ENCODE assay signal across 26 cellular contexts in the genomic region with DNA sequence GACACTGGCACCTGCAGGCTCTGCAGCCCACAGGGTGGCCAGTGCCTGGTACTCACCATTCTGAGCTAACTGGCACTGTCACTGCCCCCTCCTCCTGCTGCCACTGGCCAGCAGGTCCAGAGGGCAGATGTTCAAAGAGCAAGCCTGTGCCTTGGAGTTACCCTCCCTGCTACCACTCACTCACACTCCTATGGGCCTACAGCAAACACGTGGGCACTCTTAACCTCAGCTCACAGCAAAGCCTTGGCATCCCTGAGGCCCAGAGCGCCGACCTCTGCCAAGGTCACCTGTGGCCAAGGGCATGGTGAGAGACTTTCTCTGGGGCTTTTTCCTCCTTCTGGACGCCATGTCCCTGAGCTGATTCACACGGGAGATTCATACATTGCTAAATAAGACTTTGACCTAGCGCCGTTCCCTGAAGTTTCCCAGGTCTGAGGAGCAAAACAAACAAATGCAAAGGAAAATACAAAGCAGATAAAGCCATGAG.
"Had no signal": no experiment of that assay in that cellular context is flagged by ENCODE, and none has a peak within 500 bp of the region (broad histone marks: within the 10 kb centered on the region; RNA-seq: fewer than 3 reads in every experiment).

No MANE protein-coding gene starts in this region.

- H3K9me3 ChIP-seq: MG63, Peyer's patch had no signal

- H3K4me1 Mint-ChIP-seq: activated CD4-positive, alpha-beta T cell treated with anti-CD3 and anti-CD28 coated beads, Interleukin-2, amount 10 ng/mL, durations not matched to agents 24 days and 14 days; activated T-helper 17 cell treated with anti-CD3 and anti-CD28 coated beads, Interleukin-2, amount 50 U/mL, for 72 hours; central memory CD8-positive, alpha-beta T cell; WTC11 had no signal

- H3K27me3 Mint-ChIP-seq: activated CD4-positive, alpha-beta T cell treated with anti-CD3 and anti-CD28 coated beads, Interleukin-2, amount 10 ng/mL, durations not matched to agents 24 days and 14 days; central memory CD8-positive, alpha-beta T cell had no signal

- H3K27ac ChIP-seq: Peyer's patch, RWPE1, SJSA1 had no signal

- H3K27ac Mint-ChIP-seq: activated CD4-positive, alpha-beta T cell treated with anti-CD3 and anti-CD28 coated beads, Interleukin-2, amount 10 ng/mL, durations not matched to agents 24 days and 14 days; activated naive CD4-positive, alpha-beta T cell treated with anti-CD3 and anti-CD28 coated beads for 36 hours; activated naive CD8-positive, alpha-beta T cell; activated T-helper 17 cell treated with anti-CD3 and anti-CD28 coated beads, Interleukin-2, amount 50 U/mL, for 72 hours; brain; T-helper 1 cell treated with Interleukin-12 subunit alpha and Interleukin-12 subunit beta and Interleukin-4 antibody, amounts not matched to agents 30 μg/mL and 1 μg/mL, for 36 hours; WTC11 had no signal

- ATAC-seq: activated T-helper 17 cell treated with anti-CD3 and anti-CD28 coated beads, Interleukin-2, amount 50 U/mL, for 72 hours; WTC11 had no signal

- H3K4me3 ChIP-seq: MG63, Peyer's patch, SJSA1 had no signal

- H3K36me3 ChIP-seq: MG63, Peyer's patch, SJSA1 had no signal

- H3K4me3 Mint-ChIP-seq: activated CD4-positive, alpha-beta T cell treated with anti-CD3 and anti-CD28 coated beads, Interleukin-2, amount 10 ng/mL, durations not matched to agents 24 days and 14 days; activated naive CD4-positive, alpha-beta T cell treated with anti-CD3 and anti-CD28 coated beads for 36 hours; activated naive CD8-positive, alpha-beta T cell; activated T-helper 17 cell treated with anti-CD3 and anti-CD28 coated beads, Interleukin-2, amount 50 U/mL, for 72 hours; brain; central memory CD8-positive, alpha-beta T cell; T-helper 1 cell treated with Interleukin-12 subunit alpha and Interleukin-12 subunit beta and Interleukin-4 antibody, amounts not matched to agents 30 μg/mL and 1 μg/mL, for 36 hours; WTC11 had no signal

- H3K27me3 ChIP-seq: MG63, Peyer's patch, SJSA1 had no signal

- H3K36me3 Mint-ChIP-seq: activated naive CD8-positive, alpha-beta T cell; brain had no signal

- DNase-seq: activated CD4-positive, alpha-beta T cell treated with anti-CD3 and anti-CD28 coated beads, Interleukin-2, amount 10 ng/mL, durations not matched to agents 24 days and 14 days; activated CD4-positive, alpha-beta T cell treated with anti-CD3 and anti-CD28 coated beads, Interleukin-2, amount 50 U/mL, for 48 hours; activated CD4-positive, CD25-positive, alpha-beta regulatory T cell treated with anti-CD3 and anti-CD28 coated beads, Interleukin-2, amount 50 U/mL, for 72 hours; activated gamma-delta T cell; activated naive CD4-positive, alpha-beta T cell treated with anti-CD3 and anti-CD28 coated beads for 36 hours; activated T-cell treated with anti-CD3 and anti-CD28 coated beads for 4 hours; activated T-cell treated with anti-CD3 and anti-CD28 coated beads, Interleukin-2, amount 50 U/mL, for 48 hours; amygdala; MG63; MV-4-11; NCI-H1092 treated with DMSO at 0.1 percent for 48 hours; NCI-H1436; NCI-H1694 treated with DMSO at 0.1 percent for 48 hours; NCI-H2081; NCI-H510A treated with DMSO at 0.1 percent for 48 hours; NCI-H69; Peyer's patch; SHP77 had no signal

- H3K4me1 ChIP-seq: Peyer's patch, SJSA1 had no signal

- H3K9me3 Mint-ChIP-seq: activated CD4-positive, alpha-beta T cell treated with anti-CD3 and anti-CD28 coated beads, Interleukin-2, amount 10 ng/mL, durations not matched to agents 24 days and 14 days; T-helper 1 cell treated with Interleukin-12 subunit alpha and Interleukin-12 subunit beta and Interleukin-4 antibody, amounts not matched to agents 30 μg/mL and 1 μg/mL, for 36 hours had no signal
